ENCODE assay signal across 33 cellular contexts in genomic region chr15:30670056-30670455, GRCh38.
DNase-seq lines count a peak whose midpoint lies in the region; ATAC-seq lines count a peak whose summit lies in the region.
"Had no signal": no experiment of that assay in that cellular context is flagged by ENCODE, and none has a peak within 500 bp of the region (broad histone marks: within the 10 kb centered on the region; RNA-seq: fewer than 3 reads in every experiment).

No MANE protein-coding gene starts in this region.

- H3K9me3 Mint-ChIP-seq in effector memory CD8-positive, alpha-beta T cell: no peaks in the 10 kb centered on the region
- peaks cover 2 to 6% of the 10 kb centered on the region in 2 donors for H3K9me3 Mint-ChIP-seq in stimulated activated naive B cell treated with anti-CD40 and anti-IgM and Interleukin-4, amounts not matched to agents 10 μg/mL and 1 μg/mL and 100 μg/mL, for 72 hours
- H3K9me3 Mint-ChIP-seq: activated B cell treated with CpG ODN at 0.5 μM for 24 hours; activated naive CD4-positive, alpha-beta T cell treated with anti-CD3 and anti-CD28 coated beads, Interleukin-2, amount 50 U/mL, for 24 hours; activated T-helper 17 cell treated with anti-CD3 and anti-CD28 coated beads, Interleukin-2, amount 50 U/mL, for 72 hours; stimulated activated memory B cell treated with anti-CD40 and anti-IgM and Interleukin-4, amounts not matched to agents 10 μg/mL and 1 μg/mL and 100 μg/mL, for 72 hours had no signal

- no peaks in the 10 kb centered on the region for H3K36me3 Mint-ChIP-seq in effector memory CD8-positive, alpha-beta T cell (ENCODE audit: insufficient read depth)
- H3K36me3 Mint-ChIP-seq in stimulated activated naive B cell treated with anti-CD40 and anti-IgM and Interleukin-4, amounts not matched to agents 10 μg/mL and 1 μg/mL and 100 μg/mL, for 72 hours: peaks cover 7 to 13% of the 10 kb centered on the region in 2 donors

- no peaks in the 10 kb centered on the region for H3K27me3 Mint-ChIP-seq in effector memory CD8-positive, alpha-beta T cell
- H3K27me3 Mint-ChIP-seq in stimulated activated naive B cell treated with anti-CD40 and anti-IgM and Interleukin-4, amounts not matched to agents 10 μg/mL and 1 μg/mL and 100 μg/mL, for 72 hours: no peaks in the 10 kb centered on the region
- H3K27me3 Mint-ChIP-seq: activated B cell treated with CpG ODN at 0.5 μM for 24 hours; activated naive CD4-positive, alpha-beta T cell treated with anti-CD3 and anti-CD28 coated beads, Interleukin-2, amount 50 U/mL, for 24 hours; activated T-helper 17 cell treated with anti-CD3 and anti-CD28 coated beads, Interleukin-2, amount 50 U/mL, for 72 hours; progenitor cell of endocrine pancreas; stimulated activated memory B cell treated with anti-CD40 and anti-IgM and Interleukin-4, amounts not matched to agents 10 μg/mL and 1 μg/mL and 100 μg/mL, for 72 hours had no signal

- H3K4me1 ChIP-seq in Karpas-422 (ENCODE audit: low read length): no peaks in the 10 kb centered on the region
- H3K4me1 ChIP-seq: BLaER1, lower lobe of right lung, Peyer's patch, right lobe of liver, suprapubic skin had no signal

- H3K4me2 ChIP-seq in Karpas-422 (ENCODE audit: low read depth, low read length, poor library complexity, severe bottlenecking): no peak overlapping the region
- H3K4me2 ChIP-seq: BLaER1 had no signal

- no peaks in the 10 kb centered on the region for H4K20me1 ChIP-seq in Karpas-422 (ENCODE audit: insufficient read depth, low read depth, low read length)
- H4K20me1 ChIP-seq: BLaER1 had no signal

- H3K4me3 Mint-ChIP-seq in effector memory CD8-positive, alpha-beta T cell: no peak overlapping the region
- H3K4me3 Mint-ChIP-seq in stimulated activated naive B cell treated with anti-CD40 and anti-IgM and Interleukin-4, amounts not matched to agents 10 μg/mL and 1 μg/mL and 100 μg/mL, for 72 hours: no peak overlapping the region
- H3K4me3 Mint-ChIP-seq: activated B cell treated with CpG ODN at 0.5 μM for 24 hours; activated naive CD4-positive, alpha-beta T cell treated with anti-CD3 and anti-CD28 coated beads, Interleukin-2, amount 50 U/mL, for 24 hours; activated T-helper 17 cell treated with anti-CD3 and anti-CD28 coated beads, Interleukin-2, amount 50 U/mL, for 72 hours; stimulated activated memory B cell treated with anti-CD40 and anti-IgM and Interleukin-4, amounts not matched to agents 10 μg/mL and 1 μg/mL and 100 μg/mL, for 72 hours had no signal

- H3K27ac Mint-ChIP-seq in effector memory CD8-positive, alpha-beta T cell: no peak overlapping the region
- H3K27ac Mint-ChIP-seq in stimulated activated naive B cell treated with anti-CD40 and anti-IgM and Interleukin-4, amounts not matched to agents 10 μg/mL and 1 μg/mL and 100 μg/mL, for 72 hours: no peak overlapping the region
- H3K27ac Mint-ChIP-seq: activated B cell treated with CpG ODN at 0.5 μM for 24 hours; activated naive CD4-positive, alpha-beta T cell treated with anti-CD3 and anti-CD28 coated beads, Interleukin-2, amount 50 U/mL, for 24 hours; activated T-helper 17 cell treated with anti-CD3 and anti-CD28 coated beads, Interleukin-2, amount 50 U/mL, for 72 hours; progenitor cell of endocrine pancreas; stimulated activated memory B cell treated with anti-CD40 and anti-IgM and Interleukin-4, amounts not matched to agents 10 μg/mL and 1 μg/mL and 100 μg/mL, for 72 hours had no signal

- peaks cover 0 to 4% of the 10 kb centered on the region in 2 donors for H3K4me1 Mint-ChIP-seq in effector memory CD8-positive, alpha-beta T cell (ENCODE audit: low read depth in 2 of 2)
- H3K4me1 Mint-ChIP-seq in stimulated activated naive B cell treated with anti-CD40 and anti-IgM and Interleukin-4, amounts not matched to agents 10 μg/mL and 1 μg/mL and 100 μg/mL, for 72 hours: peaks cover 0 to 2% of the 10 kb centered on the region in 2 donors
- H3K4me1 Mint-ChIP-seq: activated B cell treated with CpG ODN at 0.5 μM for 24 hours; activated naive CD4-positive, alpha-beta T cell treated with anti-CD3 and anti-CD28 coated beads, Interleukin-2, amount 50 U/mL, for 24 hours; stimulated activated memory B cell treated with anti-CD40 and anti-IgM and Interleukin-4, amounts not matched to agents 10 μg/mL and 1 μg/mL and 100 μg/mL, for 72 hours had no signal

- H3K9me2 ChIP-seq in Karpas-422 (replicated peaks; ENCODE audit: insufficient read depth, low read length): no peaks in the 10 kb centered on the region

- no peak for ATAC-seq in effector memory CD8-positive, alpha-beta T cell (replicated peaks)
- ATAC-seq in stimulated activated naive B cell treated with anti-CD40 and anti-IgM and Interleukin-4, amounts not matched to agents 10 μg/mL and 1 μg/mL and 100 μg/mL, for 72 hours (replicated peaks): no peak
- no peak for ATAC-seq in HG02870 (IDR thresholded peaks at IDR 0.05; ENCODE audit: unreplicated experiment)
- ATAC-seq: activated T-helper 17 cell treated with anti-CD3 and anti-CD28 coated beads, Interleukin-2, amount 50 U/mL, for 72 hours; HCT116; HepG2; lower lobe of right lung; right lobe of liver; stimulated activated memory B cell treated with anti-CD40 and anti-IgM and Interleukin-4, amounts not matched to agents 10 μg/mL and 1 μg/mL and 100 μg/mL, for 72 hours had no signal

- H3K9ac ChIP-seq in Karpas-422 (ENCODE audit: low read length): no peak overlapping the region
- H3K9ac ChIP-seq: BLaER1 had no signal

- H3K27ac ChIP-seq in Karpas-422 (ENCODE audit: low read length): no peak overlapping the region
- H3K27ac ChIP-seq: BLaER1, HL-60, lower lobe of right lung, Peyer's patch, right lobe of liver, suprapubic skin had no signal

- no peak overlapping the region for H2AFZ ChIP-seq in Karpas-422 (ENCODE audit: low read length)

- peaks cover 55% of the 10 kb centered on the region for H3K79me2 ChIP-seq in Karpas-422 (ENCODE audit: low read length)

- H3K4me3 ChIP-seq in Karpas-422 (ENCODE audit: low read length): no peak overlapping the region
- H3K4me3 ChIP-seq: BLaER1, lower lobe of right lung, Peyer's patch, right lobe of liver, suprapubic skin had no signal

- H3K9me3 ChIP-seq in Karpas-422 (ENCODE audit: low read length): no peaks in the 10 kb centered on the region
- H3K9me3 ChIP-seq: BLaER1, lower lobe of right lung, Peyer's patch, right lobe of liver, suprapubic skin had no signal

- H3K36me3 ChIP-seq in Karpas-422 (ENCODE audit: insufficient read depth, low read length): peaks cover 52% of the 10 kb centered on the region
- H3K36me3 ChIP-seq: lower lobe of right lung, Peyer's patch, right lobe of liver, suprapubic skin had no signal

- DNase-seq in EL (peak; percentile 13), Karpas-422 (peak; percentile 22), dermis microvascular lymphatic vessel endothelial cell (ENCODE audit: low read depth in 2 of 2) (peak; percentile 50 to 83), lung microvascular endothelial cell (ENCODE audit: low read depth in 2 of 2) (peak; percentile 55 to 78)
- DNase-seq in effector memory CD8-positive, alpha-beta T cell: no peak
- DNase-seq in stimulated activated naive B cell treated with anti-CD40 and anti-IgM and Interleukin-4, amounts not matched to agents 10 μg/mL and 1 μg/mL and 100 μg/mL, for 72 hours: no peak
- no peak for DNase-seq in activated CD8-positive, alpha-beta memory T cell treated with anti-CD3 and anti-CD28 coated beads for 24 hours
- DNase-seq: ACHN; activated B cell treated with CpG ODN at 0.5 μM for 24 hours; activated CD4-positive, alpha-beta T cell treated with anti-CD3 and anti-CD28 coated beads, Interleukin-2, amount 50 U/mL, for 48 hours; activated CD8-positive, alpha-beta memory T cell treated with anti-CD3 and anti-CD28 coated beads, Interleukin-2, amount 50 U/mL, for 48 hours; amygdala; GDM1; islet precursor cell; lower lobe of right lung; NCI-H1092; NCI-H187; NCI-H2171 treated with DMSO at 0.1 percent for 48 hours; NCI-H510A treated with DMSO at 0.1 percent for 48 hours; Peyer's patch; right lobe of liver; SHP77 treated with DMSO at 0.1 percent for 48 hours; stimulated activated CD4-positive, alpha-beta T cell treated with anti-CD3 and anti-CD28 coated beads, Interleukin-4, amount 100 ng/mL, for 4 hours had no signal

- no peaks in the 10 kb centered on the region for H3K27me3 ChIP-seq in Karpas-422 (ENCODE audit: low read length)
- H3K27me3 ChIP-seq: BLaER1, Peyer's patch, right lobe of liver, suprapubic skin had no signal

Comparison
In these comparisons a context has a peak if more than half of its experiments do, and no peak if none do; other contexts are left out.
1. DNase-seq: peak in EL (single experiment), Karpas-422 (single experiment), dermis microvascular lymphatic vessel endothelial cell (2 of 2) and lung microvascular endothelial cell (2 of 2); none in effector memory CD8-positive, alpha-beta T cell (0 of 3), stimulated activated naive B cell treated with anti-CD40 and anti-IgM and Interleukin-4, amounts not matched to agents 10 μg/mL and 1 μg/mL and 100 μg/mL, for 72 hours (single experiment) and activated CD8-positive, alpha-beta memory T cell treated with anti-CD3 and anti-CD28 coated beads for 24 hours (single experiment).